Comparison of ENCODE assay signal across 13 cellular contexts in the genomic region with DNA sequence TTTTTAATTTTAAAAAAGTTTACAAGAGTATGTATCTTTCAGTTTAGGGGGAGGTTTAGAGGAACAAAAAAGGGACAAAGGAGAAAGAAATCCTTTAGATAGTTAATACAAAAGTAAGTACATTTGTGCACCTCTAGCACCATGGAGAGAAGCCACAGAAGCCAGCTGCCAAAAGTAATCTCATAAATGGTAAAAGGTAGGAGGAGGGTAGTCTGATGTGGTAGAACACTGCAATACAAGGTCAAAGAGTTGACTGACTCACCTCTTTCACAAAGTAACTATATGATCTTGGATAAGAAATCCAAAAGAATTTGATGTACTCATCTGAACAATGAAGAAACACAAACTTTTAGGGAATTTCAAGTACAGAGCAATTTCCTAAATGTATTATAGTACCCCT.
DNase-seq lines count a peak whose midpoint lies in the region; ATAC-seq and TF ChIP-seq lines count a peak whose summit lies in the region.
"Had no signal": no experiment of that assay in that cellular context is flagged by ENCODE, and none has a peak within 500 bp of the region (broad histone marks: within the 10 kb centered on the region; RNA-seq: fewer than 3 reads in every experiment).

No MANE protein-coding gene starts in this region.

- H3K27me3 Mint-ChIP-seq in activated naive CD4-positive, alpha-beta T cell treated with anti-CD3 and anti-CD28 coated beads, Interleukin-2, amount 10 ng/mL, durations not matched to agents 7 days and 5 days, result no peaks in the 10 kb centered on the region
- H3K27me3 Mint-ChIP-seq in CD14-positive monocyte (ENCODE audit: low read depth in 3 of 3) (peaks cover 0 to 2% (median 0%) of the 10 kb centered on the region in 3 donors), T-helper 17 cell (no peaks in the 10 kb centered on the region)
- H3K27me3 Mint-ChIP-seq: B cell had no signal

- no peak overlapping the region for H3K27ac ChIP-seq in PC-3 (ENCODE audit: low read length)
- no peak overlapping the region for H3K27ac ChIP-seq in epithelial cell of prostate
- H3K27ac ChIP-seq: heart left ventricle, skin epidermis had no signal

- H3K4me1 Mint-ChIP-seq in activated naive CD4-positive, alpha-beta T cell treated with anti-CD3 and anti-CD28 coated beads, Interleukin-2, amount 10 ng/mL, durations not matched to agents 7 days and 5 days, result peaks cover 3% of the 10 kb centered on the region
- peaks cover 6% of the 10 kb centered on the region for H3K4me1 Mint-ChIP-seq in CD14-positive monocyte
- H3K4me1 Mint-ChIP-seq in T-helper 17 cell, result peaks cover 6% of the 10 kb centered on the region

- ATAC-seq in activated naive CD4-positive, alpha-beta T cell treated with anti-CD3 and anti-CD28 coated beads, Interleukin-2, amount 50 U/mL, for 72 hours, result peak; percentile 67 to 84
- peak; percentile 87 for ATAC-seq in PC-3
- ATAC-seq in stimulated activated naive CD8-positive, alpha-beta T cell treated with anti-CD3 and anti-CD28 coated beads, Interleukin-15, Interleukin-2, amounts not matched to agents 100 U/mL and 50 U/mL, for 24 hours, result peak; percentile 76
- ATAC-seq in T-helper 17 cell, result no peak

- POLR2A ChIA-PET in PC-3 (lab: Charles Lee; ENCODE audit: unreplicated experiment), result no interaction called here

- H3K4me1 ChIP-seq in PC-3 (ENCODE audit: insufficient read depth, low read length), result no peaks in the 10 kb centered on the region

- no peaks in the 10 kb centered on the region for H3K9me3 ChIP-seq in PC-3 (ENCODE audit: low read length)
- H3K9me3 ChIP-seq in T-helper 17 cell (ENCODE audit: control insufficient read depth, low read length, poor library complexity, severe bottlenecking), result no peaks in the 10 kb centered on the region
- no peaks in the 10 kb centered on the region for H3K9me3 ChIP-seq in MG63
- H3K9me3 ChIP-seq: heart left ventricle had no signal

- H3K36me3 ChIP-seq in PC-3 (ENCODE audit: low read depth, low read length) (no peaks in the 10 kb centered on the region), MG63 (no peaks in the 10 kb centered on the region)

- H3K36me3 Mint-ChIP-seq in activated naive CD4-positive, alpha-beta T cell treated with anti-CD3 and anti-CD28 coated beads, Interleukin-2, amount 50 U/mL, for 72 hours, result peaks cover 13 to 18% of the 10 kb centered on the region in 2 donors
- peaks cover 26% of the 10 kb centered on the region for H3K36me3 Mint-ChIP-seq in activated naive CD4-positive, alpha-beta T cell treated with anti-CD3 and anti-CD28 coated beads, Interleukin-2, amount 10 ng/mL, durations not matched to agents 7 days and 5 days
- H3K36me3 Mint-ChIP-seq in CD14-positive monocyte, result peaks cover 10 to 24% of the 10 kb centered on the region in 2 donors
- H3K36me3 Mint-ChIP-seq in T-helper 17 cell (ENCODE audit: low read depth), result peaks cover 2% of the 10 kb centered on the region

- no peak overlapping the region for H3K4me3 Mint-ChIP-seq in activated naive CD4-positive, alpha-beta T cell treated with anti-CD3 and anti-CD28 coated beads, Interleukin-2, amount 10 ng/mL, durations not matched to agents 7 days and 5 days
- H3K4me3 Mint-ChIP-seq in CD14-positive monocyte (no peak overlapping the region), T-helper 17 cell (no peak overlapping the region)
- H3K4me3 Mint-ChIP-seq: B cell had no signal

- CTCF ChIA-PET in activated naive CD4-positive, alpha-beta T cell treated with anti-CD3 and anti-CD28 coated beads, Interleukin-2, amount 10 ng/mL, durations not matched to agents 7 days and 5 days (lab: Charles Lee), result no interaction called here
- CTCF ChIA-PET in PC-3 (lab: Charles Lee), result no interaction called here

- no peak for DNase-seq in activated naive CD4-positive, alpha-beta T cell treated with anti-CD3 and anti-CD28 coated beads, Interleukin-2, amount 50 U/mL, for 72 hours (ENCODE audit: low spot score in 2 of 2)
- no peak for DNase-seq in activated naive CD4-positive, alpha-beta T cell treated with anti-CD3 and anti-CD28 coated beads, Interleukin-2, amount 10 ng/mL, durations not matched to agents 7 days and 5 days
- DNase-seq in PC-3 (peak; percentile 70), epithelial cell of prostate (ENCODE audit: low read depth, low spot score) (peak; percentile 5), CD14-positive monocyte (ENCODE audit: low spot score) (no peak), T-helper 17 cell (no peak), MG63 (no peak)
- no peak for DNase-seq in stimulated activated naive CD8-positive, alpha-beta T cell treated with anti-CD3 and anti-CD28 coated beads, Interleukin-15, Interleukin-2, amounts not matched to agents 100 U/mL and 50 U/mL, for 24 hours
- DNase-seq: activated CD8-positive, alpha-beta memory T cell treated with anti-CD3 and anti-CD28 coated beads, Interleukin-2, amount 50 U/mL, for 4 hours; heart left ventricle; NCI-H1092 had no signal

- H4K20me1 ChIP-seq in PC-3 (ENCODE audit: low read length), result peaks cover 19% of the 10 kb centered on the region

- no peaks in the 10 kb centered on the region for H3K27me3 ChIP-seq in PC-3 (ENCODE audit: low read length)
- no peaks in the 10 kb centered on the region for H3K27me3 ChIP-seq in MG63
- H3K27me3 ChIP-seq: heart left ventricle had no signal

- no peak for TF ChIP-seq CTCF in PC-3 (conservative IDR thresholded peaks at IDR 0.05; ENCODE audit: low read depth, low read length)
- TF ChIP-seq CTCF in CD14-positive monocyte (IDR thresholded peaks at IDR 0.05), result no peak

- H3K4me3 ChIP-seq in PC-3 (ENCODE audit: low read length) (no peak overlapping the region), MG63 (no peak overlapping the region)
- H3K4me3 ChIP-seq: heart left ventricle, skin epidermis had no signal

- H3F3A ChIP-seq in PC-3 (ENCODE audit: low read length, unreplicated experiment), result no peaks in the 10 kb centered on the region

- H3K4me2 ChIP-seq in PC-3 (ENCODE audit: low read length), result no peak overlapping the region

- no peak overlapping the region for H2AFZ ChIP-seq in PC-3 (ENCODE audit: low read length)

- intact Hi-C loops in PC-3 (cut with micrococcal nuclease) (no loop called here), CD14-positive monocyte (cut with micrococcal nuclease) (no loop called here)

- no peak overlapping the region for H3K27ac Mint-ChIP-seq in activated naive CD4-positive, alpha-beta T cell treated with anti-CD3 and anti-CD28 coated beads, Interleukin-2, amount 50 U/mL, for 72 hours
- no peak overlapping the region for H3K27ac Mint-ChIP-seq in activated naive CD4-positive, alpha-beta T cell treated with anti-CD3 and anti-CD28 coated beads, Interleukin-2, amount 10 ng/mL, durations not matched to agents 7 days and 5 days
- H3K27ac Mint-ChIP-seq in CD14-positive monocyte, result no peak overlapping the region
- H3K27ac Mint-ChIP-seq in T-helper 17 cell, result no peak overlapping the region
- H3K27ac Mint-ChIP-seq: B cell had no signal

- BruUV-seq in PC-3 (replicated peaks; lab: Mats Ljungman, UMichigan), result no TSS peak

- peaks cover 22% of the 10 kb centered on the region for H3K79me2 ChIP-seq in PC-3 (ENCODE audit: low read length)

- H3K9me3 Mint-ChIP-seq in activated naive CD4-positive, alpha-beta T cell treated with anti-CD3 and anti-CD28 coated beads, Interleukin-2, amount 50 U/mL, for 72 hours, result no peaks in the 10 kb centered on the region
- no peaks in the 10 kb centered on the region for H3K9me3 Mint-ChIP-seq in activated naive CD4-positive, alpha-beta T cell treated with anti-CD3 and anti-CD28 coated beads, Interleukin-2, amount 10 ng/mL, durations not matched to agents 7 days and 5 days
- H3K9me3 Mint-ChIP-seq in CD14-positive monocyte, result no peaks in the 10 kb centered on the region

- no peak overlapping the region for H3K9ac ChIP-seq in PC-3 (ENCODE audit: low read length)

- no peaks in the 10 kb centered on the region for H3K9me2 ChIP-seq in PC-3 (replicated peaks; ENCODE audit: low read length)

Comparison
In these comparisons a context has a peak if more than half of its experiments do, and no peak if none do; other contexts are left out.
1. DNase-seq: peak in PC-3 (single experiment) and epithelial cell of prostate (single experiment); none in activated naive CD4-positive, alpha-beta T cell treated with anti-CD3 and anti-CD28 coated beads, Interleukin-2, amount 50 U/mL, for 72 hours (0 of 2), activated naive CD4-positive, alpha-beta T cell treated with anti-CD3 and anti-CD28 coated beads, Interleukin-2, amount 10 ng/mL, durations not matched to agents 7 days and 5 days (single experiment), stimulated activated naive CD8-positive, alpha-beta T cell treated with anti-CD3 and anti-CD28 coated beads, Interleukin-15, Interleukin-2, amounts not matched to agents 100 U/mL and 50 U/mL, for 24 hours (single experiment), CD14-positive monocyte (single experiment), T-helper 17 cell (0 of 3) and MG63 (single experiment).